In genomic region chr3:169996063-169996462, GRCh38 we compare ENCODE assay signal across 25 cellular contexts.
"Had no signal": no experiment of that assay in that cellular context is flagged by ENCODE, and none has a peak within 500 bp of the region (broad histone marks: within the 10 kb centered on the region; RNA-seq: fewer than 3 reads in every experiment).

No MANE protein-coding gene starts in this region.

- H3K27me3 Mint-ChIP-seq: natural killer cell treated with Interleukin-12 subunit alpha and Interleukin-12 subunit beta and Interleukin-15 and Interleukin-18, amount 100 ng/mL, for 72 hours; stimulated activated naive B cell treated with anti-CD40 and anti-IgM and Interleukin-4, amounts not matched to agents 10 μg/mL and 1 μg/mL and 100 μg/mL, for 72 hours; stimulated activated naive CD8-positive, alpha-beta T cell treated with anti-CD3 and anti-CD28 coated beads, Interleukin-15, amount 100 ng/mL, for 72 hours had no signal

- H3K4me1 Mint-ChIP-seq: neural progenitor cell had no signal

- H3K9me3 ChIP-seq: pancreas, prostate gland, spleen, testis, tibial nerve had no signal

- H3K9me3 Mint-ChIP-seq: natural killer cell treated with Interleukin-12 subunit alpha and Interleukin-12 subunit beta and Interleukin-15 and Interleukin-18, amount 100 ng/mL, for 72 hours; neural progenitor cell; stimulated activated naive B cell treated with anti-CD40 and anti-IgM and Interleukin-4, amounts not matched to agents 10 μg/mL and 1 μg/mL and 100 μg/mL, for 72 hours; stimulated activated naive CD8-positive, alpha-beta T cell treated with anti-CD3 and anti-CD28 coated beads, Interleukin-15, amount 100 ng/mL, for 72 hours had no signal

- DNase-seq: effector CD4-positive, alpha-beta T cell; foreskin melanocyte; head of caudate nucleus; kidney; left colon; left ventricle myocardium superior; mesenchymal stem cell; midbrain; occipital lobe; pancreas; retina; spleen; stimulated activated CD4-positive, alpha-beta T cell treated with anti-CD3 and anti-CD28 coated beads, Interleukin-15, amount 100 ng/mL, for 24 hours; stimulated activated CD4-positive, alpha-beta T cell treated with anti-CD3 and anti-CD28 coated beads, Interleukin-1b, Interleukin-23, amount 100 ng/mL, for 48 hours; stimulated activated CD4-positive, alpha-beta T cell treated with anti-CD3 and anti-CD28 coated beads, Interleukin-4, amount 100 ng/mL, for 24 hours; stimulated activated naive B cell treated with anti-CD40 and anti-IgM and Interleukin-4, amounts not matched to agents 10 μg/mL and 1 μg/mL and 100 μg/mL, for 72 hours; stimulated activated naive CD8-positive, alpha-beta T cell treated with anti-CD3 and anti-CD28 coated beads, Interleukin-15, amount 100 ng/mL, for 72 hours; testis had no signal

- H3K27me3 ChIP-seq: hepatocyte, neural progenitor cell, pancreas, spleen, testis, tibial nerve had no signal

- ATAC-seq: left colon; left ventricle myocardium superior; natural killer cell treated with Interleukin-12 subunit alpha and Interleukin-12 subunit beta and Interleukin-15 and Interleukin-18, amount 100 ng/mL, for 72 hours; pancreas; sciatic nerve; stimulated activated naive B cell treated with anti-CD40 and anti-IgM and Interleukin-4, amounts not matched to agents 10 μg/mL and 1 μg/mL and 100 μg/mL, for 72 hours; stimulated activated naive CD8-positive, alpha-beta T cell treated with anti-CD3 and anti-CD28 coated beads, Interleukin-15, amount 100 ng/mL, for 72 hours had no signal

- H3K27ac Mint-ChIP-seq: neural progenitor cell had no signal

- H3K27ac ChIP-seq: coronary artery, hepatocyte, pancreas, prostate gland, testis, tibial nerve had no signal

- H3K4me3 Mint-ChIP-seq: natural killer cell treated with Interleukin-12 subunit alpha and Interleukin-12 subunit beta and Interleukin-15 and Interleukin-18, amount 100 ng/mL, for 72 hours; neural progenitor cell; stimulated activated naive B cell treated with anti-CD40 and anti-IgM and Interleukin-4, amounts not matched to agents 10 μg/mL and 1 μg/mL and 100 μg/mL, for 72 hours; stimulated activated naive CD8-positive, alpha-beta T cell treated with anti-CD3 and anti-CD28 coated beads, Interleukin-15, amount 100 ng/mL, for 72 hours had no signal

- FAIRE-seq: kidney, pancreas had no signal
